In the genomic region with DNA sequence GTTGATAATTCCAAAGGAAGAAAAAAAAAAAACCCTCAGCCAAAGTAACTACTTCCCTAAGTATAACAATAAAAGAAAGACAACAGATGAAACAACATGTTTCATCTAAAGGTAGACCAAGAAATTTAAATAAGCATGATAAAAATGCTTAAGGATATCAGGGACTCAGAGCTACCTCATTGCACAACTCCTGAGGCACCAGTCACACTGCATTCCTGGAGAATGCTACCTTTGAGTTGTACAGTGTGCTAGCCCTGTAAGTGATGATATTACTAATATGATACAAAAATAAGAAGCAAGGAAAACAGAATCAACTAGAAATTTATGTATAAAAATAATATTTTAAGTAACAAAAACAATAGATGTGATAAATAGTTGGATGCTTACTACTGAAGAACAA, we compare ENCODE assay signal across 17 cellular contexts. TPM values are rescaled to one million over a fixed set of nuclear protein-coding genes. Genes with fewer than 3 reads are reported as not detected.
DNase-seq lines count a peak whose midpoint lies in the region; ATAC-seq, FAIRE-seq and TF ChIP-seq lines count a peak whose summit lies in the region.
"Had no signal": no experiment of that assay in that cellular context is flagged by ENCODE, and none has a peak within 500 bp of the region (broad histone marks: within the 10 kb centered on the region; RNA-seq: fewer than 3 reads in every experiment).

No MANE protein-coding gene starts in this region.

- H2AFZ ChIP-seq in PC-3 (ENCODE audit: low read length) = no peak overlapping the region

- H3K27ac Mint-ChIP-seq in Calu3 (ENCODE audit: unreplicated experiment) = no peak overlapping the region
- no peak overlapping the region for H3K27ac Mint-ChIP-seq in endodermal cell
- H3K27ac Mint-ChIP-seq: CD4-positive, CD25-positive, alpha-beta regulatory T cell had no signal

- H3K79me2 ChIP-seq in PC-3 (ENCODE audit: low read length) = no peaks in the 10 kb centered on the region

- ATAC-seq in PC-3 (no peak), left lung (peak; percentile 53)

- POLR2A ChIA-PET in PC-3 (lab: Charles Lee; ENCODE audit: unreplicated experiment) = no interaction called here

- H3K4me1 Mint-ChIP-seq in Calu3 (ENCODE audit: low read depth, unreplicated experiment) = peaks cover 16% of the 10 kb centered on the region
- no peaks in the 10 kb centered on the region for H3K4me1 Mint-ChIP-seq in endodermal cell

- BruUV-seq in Calu3 (replicated peaks; lab: Mats Ljungman, UMichigan) = no TSS peak
- BruUV-seq in PC-3 (replicated peaks; lab: Mats Ljungman, UMichigan) = no TSS peak

- H3K9me3 ChIP-seq in PC-3 (ENCODE audit: low read length) (no peaks in the 10 kb centered on the region), left lung (no peaks in the 10 kb centered on the region), endodermal cell (ENCODE audit: control insufficient read depth, low read length) (peaks cover 11% of the 10 kb centered on the region)

- H3K4me3 ChIP-seq in PC-3 (ENCODE audit: low read length) (no peak overlapping the region), epithelial cell of esophagus (ENCODE audit: low read length) (no peak overlapping the region), left lung (no peak overlapping the region), endodermal cell (ENCODE audit: low read length) (no peak overlapping the region)
- H3K4me3 ChIP-seq: BLaER1 treated with 17β-estradiol and CSF1 and Interleukin-3, amounts not matched to agents 10 nM and 100 nM had no signal

- H3K36me3 Mint-ChIP-seq in Calu3 (ENCODE audit: insufficient read depth, unreplicated experiment) (peaks cover 4% of the 10 kb centered on the region), endodermal cell (ENCODE audit: low read depth) (no peaks in the 10 kb centered on the region)
- H3K36me3 Mint-ChIP-seq: CD4-positive, CD25-positive, alpha-beta regulatory T cell had no signal

- TF ChIP-seq POLR2A in H54 (IDR thresholded peaks at IDR 0.05; ENCODE audit: low read depth, low read length) = no peak

- intact Hi-C loops in Calu3 (cut with micrococcal nuclease; ENCODE audit: unreplicated experiment) = no loop called here
- intact Hi-C loops in PC-3 (cut with micrococcal nuclease) = no loop called here
- intact Hi-C loops in left lung (cut with DNase I) = no loop called here

- H3K27ac ChIP-seq in PC-3 (ENCODE audit: low read length) = no peak overlapping the region
- no peak overlapping the region for H3K27ac ChIP-seq in left lung
- no peak overlapping the region for H3K27ac ChIP-seq in endodermal cell (ENCODE audit: low read depth, low read length)
- H3K27ac ChIP-seq: BLaER1 treated with 17β-estradiol and CSF1 and Interleukin-3, amounts not matched to agents 10 nM and 100 nM had no signal

- no peaks in the 10 kb centered on the region for H3F3A ChIP-seq in PC-3 (ENCODE audit: low read length, unreplicated experiment)

- peaks cover 11% of the 10 kb centered on the region; the same call in 1 of the 2 replicates for H3K27me3 ChIP-seq in PC-3 (ENCODE audit: low read length)
- H3K27me3 ChIP-seq in left lung = no peaks in the 10 kb centered on the region
- H3K27me3 ChIP-seq in endodermal cell (ENCODE audit: control insufficient read depth, insufficient read depth, low read length, poor library complexity, severe bottlenecking) = peaks cover 22% of the 10 kb centered on the region
- H3K27me3 ChIP-seq: BLaER1 treated with 17β-estradiol and CSF1 and Interleukin-3, amounts not matched to agents 10 nM and 100 nM had no signal

- no peaks in the 10 kb centered on the region for H4K20me1 ChIP-seq in PC-3 (ENCODE audit: low read length)
- H4K20me1 ChIP-seq: BLaER1 treated with 17β-estradiol and CSF1 and Interleukin-3, amounts not matched to agents 10 nM and 100 nM had no signal

- peaks cover 15% of the 10 kb centered on the region; the same call in 1 of the 2 replicates for H3K4me1 ChIP-seq in PC-3 (ENCODE audit: insufficient read depth, low read length)
- peaks cover 0 to 21% of the 10 kb centered on the region in 2 donors for H3K4me1 ChIP-seq in left lung
- no peaks in the 10 kb centered on the region for H3K4me1 ChIP-seq in endodermal cell (ENCODE audit: control insufficient read depth, insufficient read depth, low read length)

- H3K27me3 Mint-ChIP-seq in Calu3 (ENCODE audit: unreplicated experiment) = no peaks in the 10 kb centered on the region
- H3K27me3 Mint-ChIP-seq in endodermal cell (ENCODE audit: insufficient read depth) = peaks cover 19% of the 10 kb centered on the region

- H3K9me2 ChIP-seq in PC-3 (replicated peaks; ENCODE audit: low read length) = no peaks in the 10 kb centered on the region

- no peak overlapping the region for H3K9ac ChIP-seq in PC-3 (ENCODE audit: low read length)
- no peak overlapping the region for H3K9ac ChIP-seq in endodermal cell (ENCODE audit: extremely low read depth, low read length, poor library complexity, severe bottlenecking)
- H3K9ac ChIP-seq: BLaER1 treated with 17β-estradiol and CSF1 and Interleukin-3, amounts not matched to agents 10 nM and 100 nM had no signal

- FAIRE-seq in H54 (lab: Jason Lieb, UNC) = no peak
- FAIRE-seq: H1, HTR-8/SVneo had no signal

- no peaks in the 10 kb centered on the region for H3K9me3 Mint-ChIP-seq in Calu3 (ENCODE audit: low read depth, unreplicated experiment)
- peaks cover 9% of the 10 kb centered on the region for H3K9me3 Mint-ChIP-seq in endodermal cell
- H3K9me3 Mint-ChIP-seq: CD4-positive, CD25-positive, alpha-beta regulatory T cell had no signal

- no peak overlapping the region for H3K4me3 Mint-ChIP-seq in Calu3 (ENCODE audit: low read depth, unreplicated experiment)
- no peak overlapping the region for H3K4me3 Mint-ChIP-seq in endodermal cell
- H3K4me3 Mint-ChIP-seq: CD4-positive, CD25-positive, alpha-beta regulatory T cell had no signal

- peak; percentile 43 for DNase-seq in Calu3
- DNase-seq in PC-3 = peak; percentile 41
- DNase-seq in epithelial cell of esophagus (ENCODE audit: low read depth) = peak; percentile 85
- no peak for DNase-seq in left lung
- no peak for DNase-seq in H54 (ENCODE audit: insufficient read length, low spot score)
- DNase-seq in NCI-H2227 treated with DMSO at 0.1 percent for 48 hours (lab: John Stamatoyannopoulos, UW) = no peak
- no peak for DNase-seq in amygdala (lab: John Stamatoyannopoulos, UW)
- DNase-seq in endodermal cell = no peak
- DNase-seq: 8988T; AML-193; CD4-positive, CD25-positive, alpha-beta regulatory T cell; DMS 273 treated with DMSO at 0.1 percent for 48 hours; HCEC 1CT had no signal

- H3K36me3 ChIP-seq in PC-3 (ENCODE audit: low read depth, low read length) (no peaks in the 10 kb centered on the region), left lung (no peaks in the 10 kb centered on the region), endodermal cell (ENCODE audit: control insufficient read depth, insufficient read depth, low read length) (no peaks in the 10 kb centered on the region)

- H3K4me2 ChIP-seq in PC-3 (ENCODE audit: low read length) = no peak overlapping the region
- H3K4me2 ChIP-seq: BLaER1 treated with 17β-estradiol and CSF1 and Interleukin-3, amounts not matched to agents 10 nM and 100 nM had no signal

- TF ChIP-seq CTCF in Calu3 (IDR thresholded peaks at IDR 0.05; ENCODE audit: unreplicated experiment) = no peak
- no peak for TF ChIP-seq CTCF in PC-3 (conservative IDR thresholded peaks at IDR 0.05; ENCODE audit: low read depth, low read length)
- TF ChIP-seq CTCF in epithelial cell of esophagus (IDR thresholded peaks at IDR 0.05; ENCODE audit: insufficient read depth, low read depth, low read length, missing control alignments) = no peak
- TF ChIP-seq CTCF in left lung (IDR thresholded peaks at IDR 0.05) = no peak
- no peak for TF ChIP-seq CTCF in endodermal cell (conservative IDR thresholded peaks at IDR 0.05)

- CTCF ChIA-PET in Calu3 (lab: Charles Lee) (interaction anchor here (0.6 to 1.5 kb wide), 4 partner anchors 13 to 845 kb away, joined by 3 to 4 read pairs (median 4); no protein-coding TSS in a partner anchor), PC-3 (lab: Charles Lee) (interaction anchor here (0.5 kb wide), 1 partner anchor 49 kb away, joined by 5 read pairs; no protein-coding TSS in a partner anchor)

RNA-seq across cellular contexts. Expression of a gene that starts 29.5 kb away (rescaled TPM):
- not detected in 2 replicates for total RNA-seq in Calu3 (2022)
- total RNA-seq in PC-3 (2014; rRNA removed) = not detected in 2 replicates
- not detected for total RNA-seq in left lung
- not detected for total RNA-seq in endodermal cell
- not detected for polyA plus RNA-seq in endodermal cell (2013, experiment 1 of 2)
- polyA plus RNA-seq in endodermal cell (2013, experiment 2 of 2) = not detected
- total RNA-seq: CD4-positive, CD25-positive, alpha-beta regulatory T cell; Daoy; H1 had no signal
- polyA plus RNA-seq: CD4-positive, CD25-positive, alpha-beta regulatory T cell; H1 had no signal

Comparison
In these comparisons a context has a peak if more than half of its experiments do, and no peak if none do; other contexts are left out.
1. DNase-seq: peak in Calu3 (single experiment), PC-3 (single experiment) and epithelial cell of esophagus (single experiment); none in left lung (0 of 2), H54 (single experiment), NCI-H2227 treated with DMSO at 0.1 percent for 48 hours (single experiment), amygdala (0 of 56) and endodermal cell (single experiment).